ENCODE assay signal across 1 cellular context in genomic region chr10:73653701-73654100, GRCh38.
TF ChIP-seq lines count a peak whose summit lies in the region.

No MANE protein-coding gene starts in this region.

TF ChIP-seq in HepG2, 621 proteins besides CTCF, POLR2A, EP300 and RAD21:
- no peak for TF ChIP-seq ZFYVE20 (CRISPR knock-in tag; IDR thresholded peaks at IDR 0.05; ENCODE audit: borderline replicate concordance, low read depth)
- TF ChIP-seq SAP130 (CRISPR knock-in tag; IDR thresholded peaks at IDR 0.05; ENCODE audit: low read depth), result peak; percentile 52
- TF ChIP-seq MIXL1 (CRISPR knock-in tag; IDR thresholded peaks at IDR 0.05), result 0 out of 2 replicates have a peak, but pooled peaks have one; percentile 47
- TF ChIP-seq, protein P1, sequence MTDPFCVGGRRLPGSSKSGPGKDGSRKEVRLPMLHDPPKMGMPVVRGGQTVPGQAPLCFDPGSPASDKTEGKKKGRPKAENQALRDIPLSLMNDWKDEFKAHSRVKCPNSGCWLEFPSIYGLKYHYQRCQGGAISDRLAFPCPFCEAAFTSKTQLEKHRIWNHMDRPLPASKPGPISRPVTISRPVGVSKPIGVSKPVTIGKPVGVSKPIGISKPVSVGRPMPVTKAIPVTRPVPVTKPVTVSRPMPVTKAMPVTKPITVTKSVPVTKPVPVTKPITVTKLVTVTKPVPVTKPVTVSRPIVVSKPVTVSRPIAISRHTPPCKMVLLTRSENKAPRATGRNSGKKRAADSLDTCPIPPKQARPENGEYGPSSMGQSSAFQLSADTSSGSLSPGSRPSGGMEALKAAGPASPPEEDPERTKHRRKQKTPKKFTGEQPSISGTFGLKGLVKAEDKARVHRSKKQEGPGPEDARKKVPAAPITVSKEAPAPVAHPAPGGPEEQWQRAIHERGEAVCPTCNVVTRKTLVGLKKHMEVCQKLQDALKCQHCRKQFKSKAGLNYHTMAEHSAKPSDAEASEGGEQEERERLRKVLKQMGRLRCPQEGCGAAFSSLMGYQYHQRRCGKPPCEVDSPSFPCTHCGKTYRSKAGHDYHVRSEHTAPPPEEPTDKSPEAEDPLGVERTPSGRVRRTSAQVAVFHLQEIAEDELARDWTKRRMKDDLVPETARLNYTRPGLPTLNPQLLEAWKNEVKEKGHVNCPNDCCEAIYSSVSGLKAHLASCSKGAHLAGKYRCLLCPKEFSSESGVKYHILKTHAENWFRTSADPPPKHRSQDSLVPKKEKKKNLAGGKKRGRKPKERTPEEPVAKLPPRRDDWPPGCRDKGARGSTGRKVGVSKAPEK (CRISPR knock-in tag; IDR thresholded peaks at IDR 0.05; ENCODE audit: borderline replicate concordance), result no peak
- TF ChIP-seq ZNF678 (CRISPR knock-in tag; IDR thresholded peaks at IDR 0.05), result no peak
- no peak for TF ChIP-seq ZNF501 (CRISPR knock-in tag; IDR thresholded peaks at IDR 0.05)
- 0 out of 2 replicates have a peak, but pooled peaks have one; percentile 17 for TF ChIP-seq FOSL2 (CRISPR knock-in tag; IDR thresholded peaks at IDR 0.05)
- TF ChIP-seq PATZ1 (CRISPR knock-in tag; IDR thresholded peaks at IDR 0.05), result no peak
- TF ChIP-seq STAG1 (CRISPR knock-in tag; IDR thresholded peaks at IDR 0.05), result peak; percentile 83
- no peak for TF ChIP-seq ZBTB38 (CRISPR knock-in tag; IDR thresholded peaks at IDR 0.05)
- TF ChIP-seq, protein P2, sequence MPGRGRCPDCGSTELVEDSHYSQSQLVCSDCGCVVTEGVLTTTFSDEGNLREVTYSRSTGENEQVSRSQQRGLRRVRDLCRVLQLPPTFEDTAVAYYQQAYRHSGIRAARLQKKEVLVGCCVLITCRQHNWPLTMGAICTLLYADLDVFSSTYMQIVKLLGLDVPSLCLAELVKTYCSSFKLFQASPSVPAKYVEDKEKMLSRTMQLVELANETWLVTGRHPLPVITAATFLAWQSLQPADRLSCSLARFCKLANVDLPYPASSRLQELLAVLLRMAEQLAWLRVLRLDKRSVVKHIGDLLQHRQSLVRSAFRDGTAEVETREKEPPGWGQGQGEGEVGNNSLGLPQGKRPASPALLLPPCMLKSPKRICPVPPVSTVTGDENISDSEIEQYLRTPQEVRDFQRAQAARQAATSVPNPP (CRISPR knock-in tag; IDR thresholded peaks at IDR 0.05), result no peak
- no peak for TF ChIP-seq ZNF33B (CRISPR knock-in tag; IDR thresholded peaks at IDR 0.05)
- peak; percentile 73 for TF ChIP-seq SMC3 (IDR thresholded peaks at IDR 0.05; ENCODE audit: low read length)
- 0 out of 2 replicates have a peak, but pooled peaks have one; percentile 13 for TF ChIP-seq BHLHE40 (IDR thresholded peaks at IDR 0.05; ENCODE audit: low read length)
- 0 out of 2 replicates have a peak, but pooled peaks have one; percentile 32 for TF ChIP-seq ZNF772 (CRISPR knock-in tag; IDR thresholded peaks at IDR 0.05)
- TF ChIP-seq XRCC5 (optimal IDR thresholded peaks at IDR 0.05; ENCODE audit: low read length), result peak; percentile 34
